ENCODE assay signal across 35 cellular contexts in the genomic region with DNA sequence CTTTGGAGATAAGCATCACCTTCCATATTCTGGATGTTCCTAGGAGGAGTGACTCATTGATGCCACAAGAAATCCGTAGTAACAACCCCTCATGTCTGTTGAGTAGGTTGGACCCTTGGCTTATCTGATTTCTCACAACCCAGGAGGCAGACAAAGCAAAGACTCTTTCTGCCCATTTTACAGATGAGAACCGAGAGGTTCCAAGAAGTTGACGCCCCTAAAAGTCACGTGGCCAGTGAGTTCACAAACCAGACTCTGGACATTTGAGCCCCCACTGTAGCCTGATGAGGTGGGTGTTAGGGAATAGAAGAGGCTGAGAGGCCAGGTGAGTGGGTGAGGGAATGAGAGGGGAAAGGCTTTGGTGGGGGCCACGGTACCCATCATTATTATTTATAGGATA.
"Had no signal": no experiment of that assay in that cellular context is flagged by ENCODE, and none has a peak within 500 bp of the region (broad histone marks: within the 10 kb centered on the region; RNA-seq: fewer than 3 reads in every experiment).

No MANE protein-coding gene starts in this region.

- H3K4me1 Mint-ChIP-seq: activated B cell treated with CpG ODN at 0.5 μM for 24 hours; activated naive CD8-positive, alpha-beta T cell treated with anti-CD3 and anti-CD28 coated beads for 36 hours had no signal

- H3K27me3 Mint-ChIP-seq: activated CD4-positive, alpha-beta memory T cell treated with anti-CD3 and anti-CD28 coated beads for 36 hours; activated naive CD4-positive, alpha-beta T cell treated with anti-CD3 and anti-CD28 coated beads, Interleukin-2, amount 10 ng/mL, durations not matched to agents 7 days and 5 days; activated naive CD8-positive, alpha-beta T cell treated with anti-CD3 and anti-CD28 coated beads for 36 hours; T-cell had no signal

- ATAC-seq: activated T-cell treated with anti-CD3 and anti-CD28 coated beads, Interleukin-2, amount 50 U/mL, for 4 hours; PC-3; SK-N-SH treated with all-trans-retinoic acid at 6 μM for 48 hours; T-cell had no signal

- H3K9me3 ChIP-seq: MG63, Peyer's patch had no signal

- H3K36me3 ChIP-seq: cardiac muscle cell, MG63, Peyer's patch had no signal

- DNase-seq: activated B cell treated with CpG ODN at 0.5 μM for 24 hours; activated CD4-positive, alpha-beta memory T cell treated with anti-CD3 and anti-CD28 coated beads for 36 hours; activated CD4-positive, alpha-beta T cell treated with anti-CD3 and anti-CD28 coated beads for 4 hours; activated CD4-positive, alpha-beta T cell treated with anti-CD3 and anti-CD28 coated beads, Interleukin-2, amount 50 U/mL, for 1 hour; activated CD4-positive, CD25-positive, alpha-beta regulatory T cell treated with anti-CD3 and anti-CD28 coated beads, Interleukin-2, amount 50 U/mL, for 72 hours; activated CD8-positive, alpha-beta memory T cell treated with anti-CD3 and anti-CD28 coated beads, Interleukin-2, amount 50 U/mL, for 4 hours; activated effector memory CD4-positive, alpha-beta T cell treated with Interleukin-2 at 50 U/mL for 16 hours; activated naive CD4-positive, alpha-beta T cell treated with anti-CD3 and anti-CD28 coated beads, Interleukin-2, amount 10 ng/mL, durations not matched to agents 7 days and 5 days; activated naive CD8-positive, alpha-beta T cell treated with anti-CD3 and anti-CD28 coated beads for 36 hours; activated T-cell treated with anti-CD3 and anti-CD28 coated beads for 4 hours; activated T-cell treated with anti-CD3 and anti-CD28 coated beads, Interleukin-2, amount 50 U/mL, for 4 hours; amniotic stem cell; Kasumi-1; KG1; MG63; NCI-H1048; NCI-H1105 treated with DMSO at 0.1 percent for 48 hours; NCI-H1436; NCI-H1694 treated with DMSO at 0.1 percent for 48 hours; NCI-H2029; NCI-H2171; NCI-H510A; NCI-H526; NCI-H748 treated with DMSO at 0.1 percent for 48 hours; NK-92 treated with Interleukin-12 subunit alpha and Interleukin-12 subunit beta, amount 100 ng/mL, for 24 hours; PC-3; Peyer's patch; RPMI8226; SIG-M5; T-cell; T-helper 2 cell; T-helper 9 cell had no signal

- H3K27me3 ChIP-seq: cardiac muscle cell, MG63, Peyer's patch had no signal

- H3K36me3 Mint-ChIP-seq: activated naive CD4-positive, alpha-beta T cell treated with anti-CD3 and anti-CD28 coated beads, Interleukin-2, amount 10 ng/mL, durations not matched to agents 7 days and 5 days; activated naive CD8-positive, alpha-beta T cell treated with anti-CD3 and anti-CD28 coated beads for 36 hours had no signal

- H3K4me3 ChIP-seq: cardiac muscle cell, MG63, Peyer's patch had no signal

- H3K27ac Mint-ChIP-seq: activated B cell treated with CpG ODN at 0.5 μM for 24 hours; activated CD4-positive, alpha-beta memory T cell treated with anti-CD3 and anti-CD28 coated beads for 36 hours; activated naive CD4-positive, alpha-beta T cell treated with anti-CD3 and anti-CD28 coated beads, Interleukin-2, amount 10 ng/mL, durations not matched to agents 7 days and 5 days; activated naive CD8-positive, alpha-beta T cell treated with anti-CD3 and anti-CD28 coated beads for 36 hours; T-cell had no signal

- H3K27ac ChIP-seq: Peyer's patch, VCaP had no signal

- H3K9me3 Mint-ChIP-seq: activated B cell treated with CpG ODN at 0.5 μM for 24 hours; activated CD4-positive, alpha-beta memory T cell treated with anti-CD3 and anti-CD28 coated beads for 36 hours; activated naive CD4-positive, alpha-beta T cell treated with anti-CD3 and anti-CD28 coated beads, Interleukin-2, amount 10 ng/mL, durations not matched to agents 7 days and 5 days; activated naive CD8-positive, alpha-beta T cell treated with anti-CD3 and anti-CD28 coated beads for 36 hours; activated T-cell treated with anti-CD3 and anti-CD28 coated beads, Interleukin-2, amount 50 U/mL, for 4 hours; T-cell had no signal

- H3K4me3 Mint-ChIP-seq: activated B cell treated with CpG ODN at 0.5 μM for 24 hours; activated CD4-positive, alpha-beta memory T cell treated with anti-CD3 and anti-CD28 coated beads for 36 hours; activated naive CD4-positive, alpha-beta T cell treated with anti-CD3 and anti-CD28 coated beads, Interleukin-2, amount 10 ng/mL, durations not matched to agents 7 days and 5 days; activated naive CD8-positive, alpha-beta T cell treated with anti-CD3 and anti-CD28 coated beads for 36 hours; activated T-cell treated with anti-CD3 and anti-CD28 coated beads, Interleukin-2, amount 50 U/mL, for 4 hours; T-cell had no signal
